17 cellular contexts compared by ENCODE assay signal in the genomic region with DNA sequence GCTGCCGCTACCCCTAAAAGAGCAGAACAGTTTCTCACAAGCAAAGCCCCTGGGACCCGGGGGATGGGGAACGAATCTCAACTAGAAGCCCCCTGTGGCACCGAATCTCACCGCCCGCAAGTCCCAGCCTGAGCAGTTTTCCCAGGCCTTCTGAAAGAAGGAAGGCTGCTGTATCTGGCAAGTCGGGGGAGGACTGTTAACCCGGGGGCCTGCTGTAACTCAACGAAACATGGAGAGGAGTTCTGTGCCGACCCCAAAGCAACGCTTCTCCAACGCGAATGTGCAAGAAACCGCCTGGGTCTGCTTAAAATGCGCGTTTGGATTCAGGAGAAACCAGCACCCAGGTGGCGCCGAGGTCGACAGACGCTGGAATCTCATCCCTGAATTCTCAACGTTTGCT. TPM values are rescaled to one million over a fixed set of nuclear protein-coding genes. Genes with fewer than 3 reads are reported as not detected.
A peak's percentile ranks its signal among the peaks of the same experiment; 100 is the strongest.
DNase-seq lines count a peak whose midpoint lies in the region; ATAC-seq and TF ChIP-seq lines count a peak whose summit lies in the region.
"Had no signal": no experiment of that assay in that cellular context is flagged by ENCODE, and none has a peak within 500 bp of the region (broad histone marks: within the 10 kb centered on the region; RNA-seq: fewer than 3 reads in every experiment).

No MANE protein-coding gene starts in this region.

- intact Hi-C loops in left cardiac atrium (cut with DNase I), result no loop called here
- intact Hi-C loops in Right ventricle myocardium inferior (cut with DNase I), result no loop called here
- intact Hi-C loops in posterior vena cava (cut with DNase I), result loop anchor here in 1 of 2 donors (10.0 kb wide), 1 partner anchor 1482 kb away; no protein-coding TSS in a partner anchor
- intact Hi-C loops in testis (cut with DNase I; ENCODE audit: low total_unique reads), result no loop called here

- TF ChIP-seq CTCF in RWPE2 (IDR thresholded peaks at IDR 0.05; ENCODE audit: poor library complexity, severe bottlenecking) (no peak), testis (IDR thresholded peaks at IDR 0.05) (no peak)

- WGBS in testis, 2 donors, result 92 to 95% methylated on average over 21 of the region's 21 CpGs

- no peak overlapping the region for H3K4me3 ChIP-seq in RWPE2 (ENCODE audit: severe bottlenecking)
- H3K4me3 ChIP-seq in testis, result no peak overlapping the region
- no peak overlapping the region for H3K4me3 ChIP-seq in H7 (ENCODE audit: insufficient read depth, low read depth, low read length)
- H3K4me3 ChIP-seq: BLaER1, GM23248 had no signal

- H3K36me3 ChIP-seq in RWPE2 (ENCODE audit: low read depth), result no peaks in the 10 kb centered on the region
- no peaks in the 10 kb centered on the region for H3K36me3 ChIP-seq in testis (ENCODE audit: low read depth, missing control alignments)
- H3K36me3 ChIP-seq in H7 (replicated peaks; ENCODE audit: control insufficient read depth, insufficient read depth, low read length), result no peaks in the 10 kb centered on the region
- H3K36me3 ChIP-seq: BLaER1 had no signal

- ATAC-seq in left cardiac atrium (no peak), Right ventricle myocardium inferior (no peak), RWPE2 (ENCODE audit: low read depth) (no peak)
- ATAC-seq: HCT116 had no signal

- no peak overlapping the region for H3K27ac ChIP-seq in RWPE2 (ENCODE audit: poor library complexity, severe bottlenecking)
- no peak overlapping the region for H3K27ac ChIP-seq in testis
- H3K27ac ChIP-seq: BLaER1, GM23248 had no signal

- no peak for TF ChIP-seq POLR2A in testis (IDR thresholded peaks at IDR 0.05)

- H3K9me3 ChIP-seq in RWPE2 (ENCODE audit: severe bottlenecking) (no peaks in the 10 kb centered on the region), testis (no peaks in the 10 kb centered on the region)
- H3K9me3 ChIP-seq: BLaER1 had no signal

- no peaks in the 10 kb centered on the region for H3K27me3 ChIP-seq in RWPE2 (ENCODE audit: insufficient read depth, poor library complexity, severe bottlenecking)
- no peaks in the 10 kb centered on the region for H3K27me3 ChIP-seq in testis
- no peaks in the 10 kb centered on the region for H3K27me3 ChIP-seq in H7 (ENCODE audit: control insufficient read depth, insufficient read depth, low read length)
- H3K27me3 ChIP-seq: BLaER1 had no signal

- DNase-seq in left cardiac atrium, result peak; percentile 12
- no peak for DNase-seq in Right ventricle myocardium inferior (ENCODE audit: missing footprints)
- peak; percentile 23 for DNase-seq in RWPE2 (ENCODE audit: low spot score)
- peak; percentile 44 for DNase-seq in posterior vena cava (ENCODE audit: low spot score)
- no peak for DNase-seq in testis
- no peak for DNase-seq in SK-N-DZ (ENCODE audit: low spot score)
- no peak for DNase-seq in H7
- DNase-seq: 8988T; CD4-positive, alpha-beta memory T cell; DMS153; DMS79; GDM1; GM23248; HFFc6 had no signal

- H3K4me1 ChIP-seq in RWPE2 (ENCODE audit: insufficient read depth, poor library complexity, severe bottlenecking), result no peaks in the 10 kb centered on the region
- H3K4me1 ChIP-seq in testis, result no peaks in the 10 kb centered on the region

RNA-seq across cellular contexts. Expression of a gene that starts 34.2 kb away (rescaled TPM):
- total RNA-seq in left cardiac atrium (10 to 100 TPM; 19.0 to 26.8 TPM), Right ventricle myocardium inferior (21.5 TPM), posterior vena cava (10 to 100 TPM in 1 of 2 donors, 1 to 10 TPM in 1; 9.6 to 14.1 TPM), testis (1 to 10 TPM; 4.6 to 5.5 TPM)
- polyA plus RNA-seq in testis (ENCODE audit: insufficient read depth, low read depth, low replicate concordance), result 2.8 TPM
- polyA plus RNA-seq in SK-N-DZ (2014; cell fraction: cytosol; rRNA removed), result 2.6 and 3.0 TPM in 2 replicates
- 7.3 and 9.7 TPM in 2 replicates for polyA plus RNA-seq in SK-N-DZ (2014; cell fraction: nucleus; rRNA removed)
- total RNA-seq in H7 (2014; rRNA removed; shearing (Covaris generic)), result 3.4 and 7.3 TPM in 2 replicates
- polyA plus RNA-seq: CD14-positive monocyte had no signal

RNA-seq across cellular contexts. Expression of a gene that starts 49.9 kb away (rescaled TPM):
- total RNA-seq in left cardiac atrium (10 to 100 TPM; 20.8 to 23.2 TPM), Right ventricle myocardium inferior (16.3 TPM), posterior vena cava (10 to 100 TPM; 18.7 to 25.3 TPM), testis (10 to 100 TPM; 40.6 to 62.2 TPM)
- 33.8 TPM for polyA plus RNA-seq in testis (ENCODE audit: insufficient read depth, low read depth, low replicate concordance)
- polyA plus RNA-seq in SK-N-DZ (2014; cell fraction: cytosol; rRNA removed), result 7.8 and 9.1 TPM in 2 replicates
- polyA plus RNA-seq in SK-N-DZ (2014; cell fraction: nucleus; rRNA removed), result 13.9 and 18.7 TPM in 2 replicates
- 7.2 and 9.4 TPM in 2 replicates for total RNA-seq in H7 (2014; rRNA removed; shearing (Covaris generic))

Comparison
In these comparisons a context has a peak if more than half of its experiments do, and no peak if none do; other contexts are left out.
1. DNase-seq: peak in left cardiac atrium (single experiment), RWPE2 (single experiment) and posterior vena cava (single experiment); none in Right ventricle myocardium inferior (single experiment), testis (single experiment), SK-N-DZ (single experiment) and H7 (single experiment).